ENCODE assay signal across 22 cellular contexts in the genomic region with DNA sequence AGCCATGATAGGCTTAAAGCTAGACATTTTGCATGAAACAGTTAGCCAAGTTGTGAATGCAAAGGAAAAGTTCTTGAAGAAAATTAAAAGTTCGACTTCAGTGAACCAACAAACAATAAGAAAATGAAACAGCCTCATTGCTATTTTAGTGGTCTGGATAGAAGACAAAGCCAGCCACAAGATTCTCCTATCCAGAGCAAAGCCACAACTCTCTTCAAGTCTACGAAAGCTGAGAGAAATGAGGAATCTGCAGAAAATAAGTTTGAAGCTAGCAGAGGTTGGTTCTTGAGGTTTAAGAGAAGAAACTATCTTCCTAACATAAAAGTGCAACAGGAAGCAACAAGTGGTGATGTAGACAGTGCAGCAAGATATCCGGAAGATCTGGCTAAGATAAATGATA.
"Had no signal": no experiment of that assay in that cellular context is flagged by ENCODE, and none has a peak within 500 bp of the region (broad histone marks: within the 10 kb centered on the region; RNA-seq: fewer than 3 reads in every experiment).

No MANE protein-coding gene starts in this region.

- H3K4me3 ChIP-seq: adrenal gland, ascending aorta, coronary artery, dorsolateral prefrontal cortex had no signal

- H3K9me3 ChIP-seq: adrenal gland, ascending aorta had no signal

- H3K36me3 ChIP-seq: adrenal gland, ascending aorta, brain microvascular endothelial cell, WERI-Rb-1 had no signal

- H3K27ac ChIP-seq: adrenal gland, ascending aorta, brain microvascular endothelial cell, coronary artery, dorsolateral prefrontal cortex, WERI-Rb-1 had no signal

- H3K27me3 ChIP-seq: adrenal gland, ascending aorta, brain microvascular endothelial cell, dorsolateral prefrontal cortex had no signal

- DNase-seq: activated B cell treated with CpG ODN at 0.5 μM for 24 hours; activated CD4-positive, alpha-beta T cell treated with anti-CD3 and anti-CD28 coated beads for 48 hours; activated CD4-positive, alpha-beta T cell treated with anti-CD3 and anti-CD28 coated beads, Interleukin-2, amount 50 U/mL, for 1 hour; activated CD4-positive, alpha-beta T cell treated with anti-CD3 and anti-CD28 coated beads, Interleukin-2, amount 50 U/mL, for 48 hours; activated CD8-positive, alpha-beta memory T cell treated with anti-CD3 and anti-CD28 coated beads for 24 hours; activated CD8-positive, alpha-beta T cell treated with anti-CD3 and anti-CD28 coated beads for 36 hours; activated effector memory CD4-positive, alpha-beta T cell treated with anti-CD3 and anti-CD28 coated beads, Interleukin-2, amount 50 U/mL, for 16 hours; activated naive CD4-positive, alpha-beta T cell treated with anti-CD3 and anti-CD28 coated beads for 36 hours; activated naive CD8-positive, alpha-beta T cell treated with anti-CD3 and anti-CD28 coated beads for 36 hours; activated naive CD8-positive, alpha-beta T cell treated with anti-CD3 and anti-CD28 coated beads, Interleukin-2, amount 50 U/mL, for 24 hours; activated T-cell treated with anti-CD3 and anti-CD28 coated beads, Interleukin-2, amount 50 U/mL, for 4 hours; adrenal gland; brain microvascular endothelial cell; dorsolateral prefrontal cortex; effector memory CD4-positive, alpha-beta T cell; endodermal cell; foreskin fibroblast; head of caudate nucleus; T-helper 2 cell; WERI-Rb-1 had no signal

- H3K4me1 ChIP-seq: adrenal gland, ascending aorta had no signal
